In the genomic region with DNA sequence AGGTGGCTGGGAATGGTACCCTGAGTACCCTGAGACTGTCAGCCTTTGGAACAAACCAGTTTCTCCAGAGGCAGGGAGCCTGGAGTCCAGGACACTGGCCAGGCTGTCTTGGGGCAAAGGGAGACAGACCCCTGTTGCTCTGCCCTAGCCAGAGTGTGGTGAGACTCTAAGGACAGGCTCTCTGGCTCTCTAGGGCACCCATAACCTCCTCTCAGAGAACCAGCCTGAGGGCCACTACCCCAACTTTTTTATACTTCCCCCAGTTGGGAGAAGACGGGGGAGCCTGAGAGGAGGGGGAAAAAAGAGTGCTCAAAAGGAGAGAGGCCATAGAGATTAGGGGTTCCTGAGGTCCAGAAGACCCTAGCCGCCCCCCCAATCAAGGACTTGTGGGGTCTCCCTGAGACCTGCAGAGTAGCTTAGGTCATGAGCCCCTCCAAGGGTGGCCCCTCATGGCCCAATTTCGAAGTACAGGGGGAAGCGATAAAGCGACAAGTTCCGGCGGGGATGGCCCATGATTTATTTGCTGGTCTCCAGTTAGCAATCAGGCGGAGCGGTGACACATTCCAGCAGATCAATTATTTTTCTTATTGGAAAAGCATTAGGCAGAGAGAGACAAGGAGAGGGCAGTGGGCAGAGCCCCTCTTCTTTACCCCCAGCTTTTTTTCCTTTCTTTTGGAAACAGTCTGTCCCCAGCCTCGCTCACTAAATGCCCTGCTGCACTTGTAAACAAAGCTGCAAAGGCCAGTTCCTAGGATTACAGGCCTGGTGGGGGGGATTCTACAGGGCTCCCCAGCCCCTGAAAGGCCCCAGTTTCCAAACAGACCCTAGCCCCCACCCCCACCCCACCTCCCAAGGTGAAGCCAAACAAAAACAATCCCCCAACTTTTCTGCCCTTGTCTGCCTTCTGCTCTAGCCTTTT, we compare ENCODE assay signal across 1 cellular context.
TF ChIP-seq lines count a peak whose summit lies in the region.

No MANE protein-coding gene starts in this region.

TF ChIP-seq in A549, 52 proteins besides CTCF, POLR2A, EP300 and RAD21:
- TF ChIP-seq BHLHE40 (IDR thresholded peaks at IDR 0.05; ENCODE audit: low read depth, low read length) = no peak
- TF ChIP-seq KDM5A (IDR thresholded peaks at IDR 0.05) = no peak
- TF ChIP-seq HOXB5 (CRISPR knock-in tag; IDR thresholded peaks at IDR 0.05) = no peak
- TF ChIP-seq EHMT2 (IDR thresholded peaks at IDR 0.05; ENCODE audit: low read depth) = no peak
- TF ChIP-seq RNF2 (IDR thresholded peaks at IDR 0.05; ENCODE audit: borderline replicate concordance, low read depth) = no peak
- no peak for TF ChIP-seq HOXB13 (CRISPR knock-in tag; IDR thresholded peaks at IDR 0.05; ENCODE audit: low read depth)
- no peak for TF ChIP-seq HDAC2 (IDR thresholded peaks at IDR 0.05)
- TF ChIP-seq TFCP2L1 (CRISPR knock-in tag; IDR thresholded peaks at IDR 0.05) = no peak
- TF ChIP-seq NPAS2 (CRISPR knock-in tag; IDR thresholded peaks at IDR 0.05; ENCODE audit: borderline replicate concordance) = no peak
- no peak for TF ChIP-seq ESRRA (IDR thresholded peaks at IDR 0.05; ENCODE audit: borderline replicate concordance, low read length)
- no peak for TF ChIP-seq POLR2AphosphoS2 (conservative IDR thresholded peaks at IDR 0.05; ENCODE audit: low read length)
- no peak for TF ChIP-seq ZFP36 (IDR thresholded peaks at IDR 0.05; ENCODE audit: borderline replicate concordance, partially characterized antibody)
- no peak for TF ChIP-seq CBX8 (IDR thresholded peaks at IDR 0.05)
- TF ChIP-seq, protein P1, sequence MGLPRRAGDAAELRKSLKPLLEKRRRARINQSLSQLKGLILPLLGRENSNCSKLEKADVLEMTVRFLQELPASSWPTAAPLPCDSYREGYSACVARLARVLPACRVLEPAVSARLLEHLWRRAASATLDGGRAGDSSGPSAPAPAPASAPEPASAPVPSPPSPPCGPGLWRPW (IDR thresholded peaks at IDR 0.05) = no peak
- TF ChIP-seq JUNB (IDR thresholded peaks at IDR 0.05) = no peak
- no peak for TF ChIP-seq MAFK (IDR thresholded peaks at IDR 0.05; ENCODE audit: partially characterized antibody)
- no peak for TF ChIP-seq CEBPB (IDR thresholded peaks at IDR 0.05)
